ENCODE assay signal across 7 cellular contexts in genomic region chr1:181091322-181092040, GRCh38. TPM values are rescaled to one million over a fixed set of nuclear protein-coding genes. Genes with fewer than 3 reads are reported as not detected.
A peak's percentile ranks its signal among the peaks of the same experiment; 100 is the strongest.
DNase-seq lines count a peak whose midpoint lies in the region; ATAC-seq and TF ChIP-seq lines count a peak whose summit lies in the region.

No MANE protein-coding gene starts in this region.

- H3K27ac ChIP-seq in SK-N-SH (ENCODE audit: low read depth in 2 of 2, low read length in 1 of 2) (peak overlapping the region in 1 of 2 experiments; percentile 77; a peak in 1 of 4 replicates), esophagus muscularis mucosa (replicated peaks in 1 of 4) (peak overlapping the region; percentile 93 to 98 (median 98)), skeletal muscle tissue (ENCODE audit: low read depth, low read length) (peak overlapping the region; percentile 92)

- H3K4me2 ChIP-seq in SK-N-SH, result peak overlapping the region; percentile 84

- CTCF ChIA-PET in SK-N-SH (lab: Yijun Ruan, JAX), result interaction anchor here (0.7 to 13.3 kb wide), 9 partner anchors 8 to 587 kb away, joined by 3 to 145 read pairs (median 4); no protein-coding TSS in a partner anchor

- TF ChIP-seq CTCF in SK-N-SH (IDR thresholded peaks at IDR 0.05) (no peak), esophagus muscularis mucosa (IDR thresholded peaks at IDR 0.05) (no peak)

- TF ChIP-seq EP300 in SK-N-SH (IDR thresholded peaks at IDR 0.05; ENCODE audit: borderline replicate concordance in 1 of 2, low read depth in 1 of 2, low read length in 1 of 2) (no peak), esophagus muscularis mucosa (IDR thresholded peaks at IDR 0.05) (no peak)

- DNase-seq in SK-N-SH, result no peak
- no peak for DNase-seq in esophagus muscularis mucosa (ENCODE audit: extremely low spot score)
- no peak for DNase-seq in NCI-H1436 (lab: John Stamatoyannopoulos, UW)

- H3K4me1 ChIP-seq in SK-N-SH (ENCODE audit: control insufficient read depth in 1 of 2, insufficient read depth in 2 of 2, low read depth in 1 of 2, low read length in 1 of 2), result peaks cover 36 to 37% of the 10 kb centered on the region in 2 experiments
- H3K4me1 ChIP-seq in esophagus muscularis mucosa, result peaks cover 61 to 70% (median 64%) of the 10 kb centered on the region in 4 donors
- H3K4me1 ChIP-seq in skeletal muscle tissue (ENCODE audit: control insufficient read depth in 3 of 3, insufficient read depth in 3 of 3, low read length in 3 of 3), result peaks cover 42 to 53% (median 46%) of the 10 kb centered on the region in 3 donors

- no peak for ATAC-seq in HG02981 (IDR thresholded peaks at IDR 0.05; ENCODE audit: unreplicated experiment)
- no peak for ATAC-seq in HG02973 (IDR thresholded peaks at IDR 0.05; ENCODE audit: unreplicated experiment)

- H3K27me3 ChIP-seq in SK-N-SH (ENCODE audit: insufficient read depth), result no peaks in the 10 kb centered on the region
- H3K27me3 ChIP-seq in esophagus muscularis mucosa, result no peaks in the 10 kb centered on the region
- H3K27me3 ChIP-seq in skeletal muscle tissue (ENCODE audit: control insufficient read depth in 3 of 3, insufficient read depth in 3 of 3, low read length in 3 of 3), result no peaks in the 10 kb centered on the region

- H3K36me3 ChIP-seq in SK-N-SH (replicated peaks in 1 of 2; ENCODE audit: control insufficient read depth in 1 of 2, insufficient read depth in 2 of 2, low read length in 1 of 2), result peaks cover 25 to 33% of the 10 kb centered on the region in 2 experiments
- H3K36me3 ChIP-seq in esophagus muscularis mucosa, result peaks cover 0 to 5% (median 0%) of the 10 kb centered on the region in 4 donors
- peaks cover 0 to 2% (median 0%) of the 10 kb centered on the region in 3 donors for H3K36me3 ChIP-seq in skeletal muscle tissue (ENCODE audit: control insufficient read depth in 3 of 3, insufficient read depth in 3 of 3, low read length in 3 of 3)

- peak overlapping the region; percentile 90 to 96; a peak in 3 of 4 replicates for H3K4me3 ChIP-seq in SK-N-SH (ENCODE audit: low read depth in 2 of 2, low read length in 1 of 2)
- H3K4me3 ChIP-seq in esophagus muscularis mucosa, result peak overlapping the region; percentile 81 to 98 (median 90)
- peak overlapping the region in 2 of 3 donors; percentile 75 to 98 for H3K4me3 ChIP-seq in skeletal muscle tissue (ENCODE audit: low read length in 3 of 3)

- peaks cover 62% of the 10 kb centered on the region for H3K79me2 ChIP-seq in SK-N-SH (ENCODE audit: insufficient read depth)

- H3K9ac ChIP-seq in SK-N-SH (peak overlapping the region; percentile 91), skeletal muscle tissue (ENCODE audit: low read depth in 1 of 3, low read length in 3 of 3) (peak overlapping the region; percentile 8 to 96 (median 92))

- TF ChIP-seq POLR2A in GM18526 (IDR thresholded peaks at IDR 0.05; ENCODE audit: extremely low read depth, insufficient read length), result peak; percentile 15
- TF ChIP-seq POLR2A in esophagus muscularis mucosa (IDR thresholded peaks at IDR 0.05; ENCODE audit: low read depth), result no peak

- H3F3A ChIP-seq in SK-N-SH (replicated peaks; ENCODE audit: insufficient read depth), result peaks cover 56% of the 10 kb centered on the region

- H3K9me3 ChIP-seq in SK-N-SH, result no peaks in the 10 kb centered on the region
- no peaks in the 10 kb centered on the region for H3K9me3 ChIP-seq in esophagus muscularis mucosa
- no peaks in the 10 kb centered on the region for H3K9me3 ChIP-seq in skeletal muscle tissue (ENCODE audit: control insufficient read depth in 3 of 3, low read length in 3 of 3)

- 77% methylated on average over 8 of the region's 8 CpGs for WGBS in SK-N-SH (ENCODE audit: low lambda C conversion rate)
- 78% methylated on average over 8 of the region's 8 CpGs for WGBS in esophagus muscularis mucosa

- intact Hi-C loops in esophagus muscularis mucosa (cut with DNase I), result no loop called here

- POLR2A ChIA-PET in SK-N-SH (lab: Yijun Ruan, JAX), result interaction anchor here (1.2 to 3.0 kb wide), 4 partner anchors 13 to 589 kb away, joined by 3 to 24 read pairs (median 12); partner anchors contain the start of gene ACBD6

- TF ChIP-seq RAD21 in SK-N-SH (IDR thresholded peaks at IDR 0.05; ENCODE audit: low read length), result no peak

- H4K20me1 ChIP-seq in SK-N-SH (ENCODE audit: insufficient read depth), result peaks cover 67% of the 10 kb centered on the region

- no peaks in the 10 kb centered on the region for H3K9me2 ChIP-seq in SK-N-SH

- H2AFZ ChIP-seq in SK-N-SH (ENCODE audit: low read depth), result no peak overlapping the region

TF ChIP-seq in SK-N-SH, 30 proteins besides CTCF, POLR2A, EP300 and RAD21 (continues in another document):
- no peak for TF ChIP-seq NFIC (IDR thresholded peaks at IDR 0.05; ENCODE audit: borderline replicate concordance)
- no peak for TF ChIP-seq PBX3 (IDR thresholded peaks at IDR 0.05)
- no peak for TF ChIP-seq RFX5 (IDR thresholded peaks at IDR 0.05; ENCODE audit: low read length)
- no peak for TF ChIP-seq FOSL2 (IDR thresholded peaks at IDR 0.05; ENCODE audit: borderline replicate concordance, low read depth)
- TF ChIP-seq NRF1 (IDR thresholded peaks at IDR 0.05; ENCODE audit: low read depth, low read length), result no peak
- TF ChIP-seq MXI1 (IDR thresholded peaks at IDR 0.05; ENCODE audit: low read depth, low read length), result no peak
- TF ChIP-seq USF2 (IDR thresholded peaks at IDR 0.05; ENCODE audit: borderline replicate concordance, low read depth, low read length), result no peak
- TF ChIP-seq MEF2A (IDR thresholded peaks at IDR 0.05; ENCODE audit: borderline replicate concordance, low read depth), result no peak
- no peak for TF ChIP-seq IRF3 (IDR thresholded peaks at IDR 0.05; ENCODE audit: low read depth, low read length)
- TF ChIP-seq TCF12 (IDR thresholded peaks at IDR 0.05), result no peak
- no peak for TF ChIP-seq GATA2 (CRISPR knock-in tag; IDR thresholded peaks at IDR 0.05)
- no peak for TF ChIP-seq USF1 (IDR thresholded peaks at IDR 0.05; ENCODE audit: borderline replicate concordance, low read depth)
- no peak for TF ChIP-seq TAF1 (IDR thresholded peaks at IDR 0.05; ENCODE audit: borderline replicate concordance, low read depth, low read length)
- TF ChIP-seq YY1 (IDR thresholded peaks at IDR 0.05; ENCODE audit: low read depth), result no peak
- no peak for TF ChIP-seq FOXJ3 (CRISPR knock-in tag; IDR thresholded peaks at IDR 0.05)
- no peak for TF ChIP-seq ELF1 (IDR thresholded peaks at IDR 0.05)

RNA-seq across cellular contexts. Expression of gene IER5, which starts 3.0 kb away (rescaled TPM):
- 46.2 and 52.9 TPM in 2 replicates for polyA plus RNA-seq in SK-N-SH (2012; rRNA removed)
- 33.8 and 39.1 TPM in 2 replicates for polyA plus RNA-seq in SK-N-SH (2012; cell fraction: cytosol; rRNA removed)
- polyA plus RNA-seq in SK-N-SH (2012; cell fraction: nucleus; rRNA removed), result 64.9 and 69.1 TPM in 2 replicates
- 10 to 100 TPM; 14.5 to 22.0 (median 16.7) TPM for total RNA-seq in esophagus muscularis mucosa
- total RNA-seq in skeletal muscle tissue, result 11.0 TPM

RNA-seq across cellular contexts. Expression of gene MR1, which starts 57.7 kb away (rescaled TPM):
- polyA plus RNA-seq in SK-N-SH (2012; rRNA removed), result 7.0 and 9.7 TPM in 2 replicates
- polyA plus RNA-seq in SK-N-SH (2012; cell fraction: cytosol; rRNA removed), result 7.1 and 8.3 TPM in 2 replicates
- 5.1 and 6.4 TPM in 2 replicates for polyA plus RNA-seq in SK-N-SH (2012; cell fraction: nucleus; rRNA removed)
- 10 to 100 TPM; 10.8 to 23.5 (median 15.4) TPM for total RNA-seq in esophagus muscularis mucosa
- total RNA-seq in skeletal muscle tissue, result 2.6 TPM
